16 cellular contexts compared by ENCODE assay signal in the genomic region with DNA sequence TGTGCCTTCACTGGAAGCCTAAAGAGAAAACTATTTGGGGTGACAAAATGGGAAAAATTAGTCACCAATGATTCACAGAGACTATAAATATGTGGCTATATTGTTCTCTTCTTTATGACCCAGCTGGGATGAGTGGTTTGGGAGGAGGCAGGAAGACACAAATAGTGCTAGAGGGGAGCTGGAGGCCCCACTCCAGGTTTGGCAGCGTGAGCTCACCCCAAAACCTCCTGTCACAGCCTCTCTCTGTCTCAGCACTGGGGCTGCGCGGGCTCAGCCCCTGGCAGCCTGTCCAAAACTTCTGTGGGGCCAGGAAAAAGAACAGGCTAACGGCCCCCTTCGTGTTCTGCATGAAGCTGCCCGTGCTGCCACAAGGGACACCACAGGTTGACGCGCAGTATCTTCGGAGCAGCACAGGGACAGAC.
DNase-seq lines count a peak whose midpoint lies in the region; ATAC-seq and TF ChIP-seq lines count a peak whose summit lies in the region.
"Had no signal": no experiment of that assay in that cellular context is flagged by ENCODE, and none has a peak within 500 bp of the region (broad histone marks: within the 10 kb centered on the region; RNA-seq: fewer than 3 reads in every experiment).

No MANE protein-coding gene starts in this region.

- no peaks in the 10 kb centered on the region for H3K27me3 ChIP-seq in WERI-Rb-1 (ENCODE audit: insufficient read depth, low read depth, severe bottlenecking)
- H3K27me3 ChIP-seq in naive thymus-derived CD4-positive, alpha-beta T cell (ENCODE audit: control insufficient read depth in 2 of 2, insufficient read depth in 2 of 2, low read length in 2 of 2), result no peaks in the 10 kb centered on the region
- H3K27me3 ChIP-seq: neural progenitor cell had no signal

- TF ChIP-seq CTCF in WERI-Rb-1 (IDR thresholded peaks at IDR 0.05; ENCODE audit: low read depth, low read length), result no peak
- no peak for TF ChIP-seq CTCF in omental fat pad (IDR thresholded peaks at IDR 0.05)

- CTCF ChIA-PET in activated naive CD4-positive, alpha-beta T cell treated with anti-CD3 and anti-CD28 coated beads for 36 hours (lab: Charles Lee), result interaction anchor here (0.6 to 1.3 kb wide), 4 partner anchors 15 to 1716 kb away, joined by 3 to 4 read pairs (median 3); no protein-coding TSS in a partner anchor
- CTCF ChIA-PET in naive thymus-derived CD4-positive, alpha-beta T cell (lab: Charles Lee), result interaction anchor here (0.9 kb wide), 1 partner anchor 165 kb away, joined by 3 read pairs; no protein-coding TSS in a partner anchor

- H3K4me1 ChIP-seq in naive thymus-derived CD4-positive, alpha-beta T cell (ENCODE audit: control insufficient read depth in 2 of 2, insufficient read depth in 2 of 2, low read length in 2 of 2), result no peaks in the 10 kb centered on the region
- H3K4me1 ChIP-seq: neural progenitor cell had no signal

- no peaks in the 10 kb centered on the region for H3K27me3 Mint-ChIP-seq in activated naive CD4-positive, alpha-beta T cell treated with anti-CD3 and anti-CD28 coated beads for 36 hours (ENCODE audit: low read depth)
- no peaks in the 10 kb centered on the region for H3K27me3 Mint-ChIP-seq in naive thymus-derived CD4-positive, alpha-beta T cell
- H3K27me3 Mint-ChIP-seq: CD4-positive, alpha-beta memory T cell had no signal

- H3K9me3 ChIP-seq in WERI-Rb-1 (ENCODE audit: severe bottlenecking), result no peaks in the 10 kb centered on the region
- H3K9me3 ChIP-seq in naive thymus-derived CD4-positive, alpha-beta T cell (ENCODE audit: control insufficient read depth in 2 of 3, low read length in 3 of 3), result no peaks in the 10 kb centered on the region

- POLR2A ChIA-PET in naive thymus-derived CD4-positive, alpha-beta T cell (lab: Charles Lee), result interaction anchor here (1.3 kb wide), 1 partner anchor 15 kb away, joined by 3 read pairs; no protein-coding TSS in a partner anchor

- DNase-seq in stimulated activated CD4-positive, alpha-beta T cell treated with anti-CD3 and anti-CD28 coated beads, Interleukin-4, amount 100 ng/mL, for 24 hours, result peak; percentile 18
- no peak for DNase-seq in stimulated activated CD4-positive, alpha-beta T cell treated with anti-CD3 and anti-CD28 coated beads, Interleukin-2, amount 100 ng/mL, for 48 hours
- DNase-seq in WERI-Rb-1 (peak; percentile 9), fibroblast of peridontal ligament (ENCODE audit: extremely low read depth) (peak; percentile 58), omental fat pad (ENCODE audit: low spot score) (no peak)
- no peak for DNase-seq in activated naive CD4-positive, alpha-beta T cell treated with anti-CD3 and anti-CD28 coated beads for 36 hours
- no peak for DNase-seq in naive thymus-derived CD4-positive, alpha-beta T cell
- DNase-seq: activated CD4-positive, alpha-beta T cell treated with anti-CD3 and anti-CD28 coated beads, Interleukin-2, amount 50 U/mL, for 4 hours; anterior cingulate cortex; CD4-positive, alpha-beta memory T cell; kidney glomerular epithelial cell; NCI-H1092 treated with DMSO at 0.1 percent for 48 hours; NCI-H526; SIG-M5 had no signal

- ATAC-seq in omental fat pad (ENCODE audit: low FRiP score) (no peak), HG03097 (IDR thresholded peaks at IDR 0.05; ENCODE audit: low FRiP score, unreplicated experiment) (no peak)
- no peak for ATAC-seq in naive thymus-derived CD4-positive, alpha-beta T cell

- intact Hi-C loops in activated naive CD4-positive, alpha-beta T cell treated with anti-CD3 and anti-CD28 coated beads for 36 hours (cut with micrococcal nuclease), result no loop called here
- intact Hi-C loops in naive thymus-derived CD4-positive, alpha-beta T cell (cut with micrococcal nuclease), result no loop called here

- H3K9me3 Mint-ChIP-seq in activated naive CD4-positive, alpha-beta T cell treated with anti-CD3 and anti-CD28 coated beads for 36 hours, result no peaks in the 10 kb centered on the region
- H3K9me3 Mint-ChIP-seq in naive thymus-derived CD4-positive, alpha-beta T cell, result peaks cover 0 to 3% (median 0%) of the 10 kb centered on the region in 11 donors
- H3K9me3 Mint-ChIP-seq: CD4-positive, alpha-beta memory T cell; neural progenitor cell had no signal

- H3K36me3 Mint-ChIP-seq in activated naive CD4-positive, alpha-beta T cell treated with anti-CD3 and anti-CD28 coated beads for 36 hours (ENCODE audit: low read depth), result no peaks in the 10 kb centered on the region
- H3K36me3 Mint-ChIP-seq in naive thymus-derived CD4-positive, alpha-beta T cell, result peaks cover 0 to 3% (median 0%) of the 10 kb centered on the region in 5 donors
- H3K36me3 Mint-ChIP-seq: CD4-positive, alpha-beta memory T cell; neural progenitor cell had no signal

- no peaks in the 10 kb centered on the region for H3K36me3 ChIP-seq in WERI-Rb-1
- no peaks in the 10 kb centered on the region for H3K36me3 ChIP-seq in naive thymus-derived CD4-positive, alpha-beta T cell (ENCODE audit: control insufficient read depth in 2 of 3, insufficient read depth in 3 of 3, low read length in 3 of 3)
- H3K36me3 ChIP-seq: neural progenitor cell had no signal

- H3K27ac Mint-ChIP-seq in activated naive CD4-positive, alpha-beta T cell treated with anti-CD3 and anti-CD28 coated beads for 36 hours, result no peak overlapping the region
- peak overlapping the region in 1 of 9 donors; percentile 60 for H3K27ac Mint-ChIP-seq in naive thymus-derived CD4-positive, alpha-beta T cell
- H3K27ac Mint-ChIP-seq: CD4-positive, alpha-beta memory T cell; neural progenitor cell had no signal

- no peak overlapping the region for H3K4me3 ChIP-seq in WERI-Rb-1 (ENCODE audit: low read depth, low read length)
- H3K4me3 ChIP-seq in naive thymus-derived CD4-positive, alpha-beta T cell (ENCODE audit: low read length), result no peak overlapping the region
- H3K4me3 ChIP-seq: neural progenitor cell had no signal

- H3K27ac ChIP-seq in WERI-Rb-1, result no peak overlapping the region
- H3K27ac ChIP-seq in naive thymus-derived CD4-positive, alpha-beta T cell (ENCODE audit: low read depth, low read length), result no peak overlapping the region
- H3K27ac ChIP-seq: neural progenitor cell had no signal

- H3K4me1 Mint-ChIP-seq in activated naive CD4-positive, alpha-beta T cell treated with anti-CD3 and anti-CD28 coated beads for 36 hours (ENCODE audit: low read depth), result peaks cover 31% of the 10 kb centered on the region
- H3K4me1 Mint-ChIP-seq in naive thymus-derived CD4-positive, alpha-beta T cell, result peaks cover 0 to 11% (median 5%) of the 10 kb centered on the region in 7 donors
- H3K4me1 Mint-ChIP-seq: neural progenitor cell had no signal

- H3K4me3 Mint-ChIP-seq in activated naive CD4-positive, alpha-beta T cell treated with anti-CD3 and anti-CD28 coated beads for 36 hours, result no peak overlapping the region
- H3K4me3 Mint-ChIP-seq in naive thymus-derived CD4-positive, alpha-beta T cell, result no peak overlapping the region
- H3K4me3 Mint-ChIP-seq: CD4-positive, alpha-beta memory T cell; neural progenitor cell had no signal

Comparison
In these comparisons a context has a peak if more than half of its experiments do, and no peak if none do; other contexts are left out.
1. DNase-seq: peak in stimulated activated CD4-positive, alpha-beta T cell treated with anti-CD3 and anti-CD28 coated beads, Interleukin-4, amount 100 ng/mL, for 24 hours (single experiment), WERI-Rb-1 (single experiment) and fibroblast of peridontal ligament (single experiment); none in stimulated activated CD4-positive, alpha-beta T cell treated with anti-CD3 and anti-CD28 coated beads, Interleukin-2, amount 100 ng/mL, for 48 hours (0 of 2), omental fat pad (single experiment), activated naive CD4-positive, alpha-beta T cell treated with anti-CD3 and anti-CD28 coated beads for 36 hours (single experiment) and naive thymus-derived CD4-positive, alpha-beta T cell (0 of 9).